ENCODE assay signal across 23 cellular contexts in genomic region chr4:38534344-38534743, GRCh38.
DNase-seq lines count a peak whose midpoint lies in the region; ATAC-seq, FAIRE-seq and TF ChIP-seq lines count a peak whose summit lies in the region.
"Had no signal": no experiment of that assay in that cellular context is flagged by ENCODE, and none has a peak within 500 bp of the region (broad histone marks: within the 10 kb centered on the region; RNA-seq: fewer than 3 reads in every experiment).

No MANE protein-coding gene starts in this region.

- no peaks in the 10 kb centered on the region for H3K36me3 ChIP-seq in small intestine (ENCODE audit: control insufficient read depth in 2 of 2, insufficient read depth in 2 of 2, low read length in 2 of 2)
- H3K36me3 ChIP-seq: BE2C; BLaER1 treated with 17β-estradiol and CSF1 and Interleukin-3, amounts not matched to agents 10 nM and 100 nM had no signal

- no peak for DNase-seq in CD14-positive monocyte (ENCODE audit: low spot score)
- DNase-seq in small intestine, result peak; percentile 49
- no peak for DNase-seq in D721Med (ENCODE audit: insufficient read length, low spot score)
- DNase-seq in activated naive CD8-positive, alpha-beta T cell treated with anti-CD3 and anti-CD28 coated beads, Interleukin-2, amount 50 U/mL, for 24 hours, result no peak
- DNase-seq: 8988T; ACHN; AML-193; BE2C; Calu3; CD4-positive, alpha-beta memory T cell; COR-L47; DMS153; DND-41; H9 had no signal

- H3K4me3 ChIP-seq in small intestine (ENCODE audit: low read depth in 1 of 2, low read length in 2 of 2), result no peak overlapping the region
- H3K4me3 ChIP-seq: A549; BLaER1 treated with 17β-estradiol and CSF1 and Interleukin-3, amounts not matched to agents 10 nM and 100 nM; GM23338 had no signal

- peaks cover 44% of the 10 kb centered on the region for H3K4me1 Mint-ChIP-seq in CD14-positive monocyte
- peaks cover 51% of the 10 kb centered on the region for H3K4me1 Mint-ChIP-seq in dendritic cell treated with granulocyte-macrophage colony-stimulating factor and Interleukin-4, amounts not matched to agents 40 ng/mL and 50 ng/mL, for 4 days (ENCODE audit: low read depth)
- peaks cover 16% of the 10 kb centered on the region for H3K4me1 Mint-ChIP-seq in activated naive CD8-positive, alpha-beta T cell treated with anti-CD3 and anti-CD28 coated beads, Interleukin-2, amount 50 U/mL, for 24 hours

- no peaks in the 10 kb centered on the region for H3K9me3 ChIP-seq in small intestine (ENCODE audit: control insufficient read depth, low read depth)
- H3K9me3 ChIP-seq: A549, BE2C had no signal

- peaks cover 0 to 7% (median 0%) of the 10 kb centered on the region in 7 donors for H3K9me3 Mint-ChIP-seq in CD14-positive monocyte
- H3K9me3 Mint-ChIP-seq in dendritic cell treated with granulocyte-macrophage colony-stimulating factor and Interleukin-4, amounts not matched to agents 40 ng/mL and 50 ng/mL, for 4 days, result no peaks in the 10 kb centered on the region
- H3K9me3 Mint-ChIP-seq in activated naive CD8-positive, alpha-beta T cell treated with anti-CD3 and anti-CD28 coated beads, Interleukin-2, amount 50 U/mL, for 24 hours, result peaks cover under 1% of the 10 kb centered on the region
- H3K9me3 Mint-ChIP-seq: GM23338, H9 had no signal

- 36 to 55% (median 40%) methylated on average over 3 of the region's 3 CpGs for WGBS in small intestine, 3 donors

- peak overlapping the region in 6 of 7 donors; percentile 46 to 85 (median 76) for H3K27ac Mint-ChIP-seq in CD14-positive monocyte
- H3K27ac Mint-ChIP-seq in dendritic cell treated with granulocyte-macrophage colony-stimulating factor and Interleukin-4, amounts not matched to agents 40 ng/mL and 50 ng/mL, for 4 days, result peak overlapping the region; percentile 77
- H3K27ac Mint-ChIP-seq in activated naive CD8-positive, alpha-beta T cell treated with anti-CD3 and anti-CD28 coated beads, Interleukin-2, amount 50 U/mL, for 24 hours, result no peak overlapping the region
- H3K27ac Mint-ChIP-seq: GM23338, H9 had no signal

- H3K4me1 ChIP-seq in small intestine (ENCODE audit: control insufficient read depth in 2 of 2, insufficient read depth in 1 of 2, low read depth in 1 of 2, low read length in 1 of 2), result peaks cover 0 to 3% of the 10 kb centered on the region in 2 donors
- H3K4me1 ChIP-seq: A549, BE2C had no signal

- no peak overlapping the region for H3K27ac ChIP-seq in small intestine (ENCODE audit: low read depth in 1 of 2, low read length in 1 of 2)
- H3K27ac ChIP-seq: A549 had no signal

- no peak for FAIRE-seq in small intestine (lab: Jason Lieb, UNC)
- FAIRE-seq in D721Med (lab: Jason Lieb, UNC), result no peak
- FAIRE-seq: A549, G401.6, GM12892 had no signal

- intact Hi-C loops in CD14-positive monocyte (cut with micrococcal nuclease), result no loop called here
- intact Hi-C loops in dendritic cell treated with granulocyte-macrophage colony-stimulating factor and Interleukin-4, amounts not matched to agents 40 ng/mL and 50 ng/mL, for 4 days (cut with micrococcal nuclease), result no loop called here

- H3K27me3 Mint-ChIP-seq in CD14-positive monocyte (ENCODE audit: low read depth in 3 of 3), result peaks cover 0 to 9% (median 2%) of the 10 kb centered on the region in 3 donors
- no peaks in the 10 kb centered on the region for H3K27me3 Mint-ChIP-seq in dendritic cell treated with granulocyte-macrophage colony-stimulating factor and Interleukin-4, amounts not matched to agents 40 ng/mL and 50 ng/mL, for 4 days
- no peaks in the 10 kb centered on the region for H3K27me3 Mint-ChIP-seq in activated naive CD8-positive, alpha-beta T cell treated with anti-CD3 and anti-CD28 coated beads, Interleukin-2, amount 50 U/mL, for 24 hours

- no peak overlapping the region for H3K4me3 Mint-ChIP-seq in CD14-positive monocyte
- H3K4me3 Mint-ChIP-seq in dendritic cell treated with granulocyte-macrophage colony-stimulating factor and Interleukin-4, amounts not matched to agents 40 ng/mL and 50 ng/mL, for 4 days, result no peak overlapping the region
- H3K4me3 Mint-ChIP-seq in activated naive CD8-positive, alpha-beta T cell treated with anti-CD3 and anti-CD28 coated beads, Interleukin-2, amount 50 U/mL, for 24 hours, result no peak overlapping the region
- H3K4me3 Mint-ChIP-seq: CD4-positive, alpha-beta memory T cell; GM23338; H9 had no signal

- TF ChIP-seq CTCF in CD14-positive monocyte (IDR thresholded peaks at IDR 0.05), result no peak
- TF ChIP-seq CTCF in D721Med (IDR thresholded peaks at IDR 0.05; ENCODE audit: insufficient read depth, missing control alignments), result no peak

- H3K27me3 ChIP-seq in small intestine (ENCODE audit: control insufficient read depth in 2 of 2, insufficient read depth in 2 of 2, low read length in 2 of 2), result no peaks in the 10 kb centered on the region
- H3K27me3 ChIP-seq: BE2C; BLaER1 treated with 17β-estradiol and CSF1 and Interleukin-3, amounts not matched to agents 10 nM and 100 nM had no signal

- H3K36me3 Mint-ChIP-seq in CD14-positive monocyte, result peaks cover 0 to 2% of the 10 kb centered on the region in 2 donors
- H3K36me3 Mint-ChIP-seq in dendritic cell treated with granulocyte-macrophage colony-stimulating factor and Interleukin-4, amounts not matched to agents 40 ng/mL and 50 ng/mL, for 4 days (ENCODE audit: low read depth), result no peaks in the 10 kb centered on the region
- no peaks in the 10 kb centered on the region for H3K36me3 Mint-ChIP-seq in activated naive CD8-positive, alpha-beta T cell treated with anti-CD3 and anti-CD28 coated beads, Interleukin-2, amount 50 U/mL, for 24 hours (ENCODE audit: low read depth)
- H3K36me3 Mint-ChIP-seq: CD4-positive, alpha-beta memory T cell had no signal

- ATAC-seq in esophagus mucosa (peak; percentile 58), GM21390 (IDR thresholded peaks at IDR 0.05; ENCODE audit: unreplicated experiment) (no peak)
- no peak for ATAC-seq in activated naive CD8-positive, alpha-beta T cell treated with anti-CD3 and anti-CD28 coated beads, Interleukin-2, amount 50 U/mL, for 24 hours
- ATAC-seq: A549, GM23338, HCT116 had no signal
